In the genomic region with DNA sequence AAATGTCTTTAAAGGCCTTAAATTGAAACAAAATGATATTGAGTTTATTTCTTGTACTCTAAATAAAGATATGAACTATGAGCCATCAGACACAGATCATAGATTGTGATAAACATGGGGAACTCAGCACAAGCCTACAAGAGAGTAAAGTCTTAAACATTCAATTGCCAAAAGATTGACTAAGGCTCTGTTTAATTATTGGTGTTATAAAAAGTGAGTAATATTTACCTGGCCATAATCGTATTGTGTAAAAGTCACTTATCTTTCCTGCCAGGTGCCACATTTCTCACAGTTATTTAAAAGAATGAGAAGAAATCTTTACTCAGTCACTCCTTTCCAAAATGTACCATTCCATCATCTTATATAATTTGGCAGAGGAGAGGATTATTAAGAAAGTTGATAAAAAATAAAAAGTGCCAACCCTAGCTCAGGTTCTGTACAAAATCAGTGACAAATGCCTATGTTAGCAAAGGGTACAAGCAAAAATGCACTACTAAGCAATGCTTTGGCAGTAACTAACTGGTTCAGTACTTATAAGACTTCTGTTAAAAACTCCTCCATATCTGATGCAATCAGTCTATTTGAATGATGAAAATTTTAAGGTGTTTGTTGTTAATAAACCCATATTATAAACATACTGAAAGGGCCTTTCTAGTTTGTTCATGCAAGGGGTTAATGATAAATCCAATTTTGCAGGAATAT, we compare ENCODE assay signal across 31 cellular contexts. TPM values are rescaled to one million over a fixed set of nuclear protein-coding genes. Genes with fewer than 3 reads are reported as not detected.
"Had no signal": no experiment of that assay in that cellular context is flagged by ENCODE, and none has a peak within 500 bp of the region (broad histone marks: within the 10 kb centered on the region; RNA-seq: fewer than 3 reads in every experiment).

No MANE protein-coding gene starts in this region.

- H3K27ac Mint-ChIP-seq: activated CD4-positive, alpha-beta memory T cell treated with anti-CD3 and anti-CD28 coated beads for 36 hours; activated naive CD4-positive, alpha-beta T cell treated with anti-CD3 and anti-CD28 coated beads, Interleukin-2, amount 10 ng/mL, durations not matched to agents 7 days and 5 days; activated naive CD8-positive, alpha-beta T cell treated with anti-CD3 and anti-CD28 coated beads, Interleukin-2, amount 10 ng/mL, durations not matched to agents 7 days and 5 days; activated T-cell treated with anti-CD3 and anti-CD28 coated beads, Interleukin-2, amount 50 U/mL, for 24 hours; nephron; type B pancreatic cell had no signal

- H3K9me3 Mint-ChIP-seq: activated CD4-positive, alpha-beta memory T cell treated with anti-CD3 and anti-CD28 coated beads for 36 hours; activated naive CD4-positive, alpha-beta T cell treated with anti-CD3 and anti-CD28 coated beads, Interleukin-2, amount 10 ng/mL, durations not matched to agents 7 days and 5 days; activated naive CD8-positive, alpha-beta T cell treated with anti-CD3 and anti-CD28 coated beads, Interleukin-2, amount 10 ng/mL, durations not matched to agents 7 days and 5 days; activated T-cell treated with anti-CD3 and anti-CD28 coated beads, Interleukin-2, amount 50 U/mL, for 24 hours; nephron; type B pancreatic cell had no signal

- H3K9me3 ChIP-seq: breast epithelium, esophagus squamous epithelium, heart right ventricle, left ventricle myocardium inferior, prostate gland, uterus had no signal

- H3K36me3 Mint-ChIP-seq: activated CD4-positive, alpha-beta memory T cell treated with anti-CD3 and anti-CD28 coated beads for 36 hours; activated naive CD4-positive, alpha-beta T cell treated with anti-CD3 and anti-CD28 coated beads, Interleukin-2, amount 10 ng/mL, durations not matched to agents 7 days and 5 days; activated naive CD8-positive, alpha-beta T cell treated with anti-CD3 and anti-CD28 coated beads, Interleukin-2, amount 10 ng/mL, durations not matched to agents 7 days and 5 days; type B pancreatic cell had no signal

- H3K4me3 ChIP-seq: breast epithelium, esophagus squamous epithelium, heart right ventricle, left ventricle myocardium inferior, prostate gland, uterus had no signal

- H3K27ac ChIP-seq: breast epithelium, epithelial cell of prostate, esophagus squamous epithelium, heart right ventricle, left ventricle myocardium inferior, prostate gland, uterus, WERI-Rb-1 had no signal

- H3K36me3 ChIP-seq: breast epithelium, esophagus squamous epithelium, heart right ventricle, left ventricle myocardium inferior, prostate gland, uterus, WERI-Rb-1 had no signal

- ATAC-seq: activated CD4-positive, CD25-positive, alpha-beta regulatory T cell treated with anti-CD3 and anti-CD28 coated beads, Interleukin-2, amount 50 U/mL, for 24 hours; heart right ventricle had no signal

- H3K4me1 Mint-ChIP-seq: activated naive CD4-positive, alpha-beta T cell treated with anti-CD3 and anti-CD28 coated beads, Interleukin-2, amount 10 ng/mL, durations not matched to agents 7 days and 5 days; activated naive CD8-positive, alpha-beta T cell treated with anti-CD3 and anti-CD28 coated beads, Interleukin-2, amount 10 ng/mL, durations not matched to agents 7 days and 5 days; nephron had no signal

- DNase-seq: activated CD4-positive, alpha-beta memory T cell treated with anti-CD3 and anti-CD28 coated beads for 36 hours; activated CD4-positive, alpha-beta T cell treated with anti-CD3 and anti-CD28 coated beads for 48 hours; activated CD8-positive, alpha-beta memory T cell treated with anti-CD3 and anti-CD28 coated beads, Interleukin-2, amount 50 U/mL, for 4 hours; activated gamma-delta T cell; activated naive CD4-positive, alpha-beta T cell treated with anti-CD3 and anti-CD28 coated beads, Interleukin-2, amount 10 ng/mL, durations not matched to agents 7 days and 5 days; activated naive CD8-positive, alpha-beta T cell treated with anti-CD3 and anti-CD28 coated beads, Interleukin-2, amount 10 ng/mL, durations not matched to agents 7 days and 5 days; activated T-cell treated with anti-CD3 and anti-CD28 coated beads, Interleukin-2, amount 50 U/mL, for 24 hours; central memory CD4-positive, alpha-beta T cell; dermis blood vessel endothelial cell; effector CD8-positive, alpha-beta T cell; esophagus squamous epithelium; foreskin melanocyte; heart right ventricle; kidney glomerular epithelial cell; left ventricle myocardium inferior; retina; stimulated activated CD4-positive, alpha-beta T cell treated with anti-CD3 and anti-CD28 coated beads, Interleukin-15, amount 100 ng/mL, for 24 hours; stimulated activated naive CD4-positive, alpha-beta T cell; uterus had no signal

- H3K4me3 Mint-ChIP-seq: activated CD4-positive, alpha-beta memory T cell treated with anti-CD3 and anti-CD28 coated beads for 36 hours; activated naive CD4-positive, alpha-beta T cell treated with anti-CD3 and anti-CD28 coated beads, Interleukin-2, amount 10 ng/mL, durations not matched to agents 7 days and 5 days; activated naive CD8-positive, alpha-beta T cell treated with anti-CD3 and anti-CD28 coated beads, Interleukin-2, amount 10 ng/mL, durations not matched to agents 7 days and 5 days; activated T-cell treated with anti-CD3 and anti-CD28 coated beads, Interleukin-2, amount 50 U/mL, for 24 hours; nephron; type B pancreatic cell had no signal

- H3K27me3 ChIP-seq: uterus had no signal

- FAIRE-seq: astrocyte, endometrium, TTC549 had no signal

- H3K4me1 ChIP-seq: breast epithelium, esophagus squamous epithelium, heart right ventricle, left ventricle myocardium inferior, prostate gland, uterus had no signal

RNA-seq across cellular contexts. Expression of gene NR5A2, which starts 5.8 kb away (rescaled TPM):
- total RNA-seq: activated CD4-positive, alpha-beta memory T cell treated with anti-CD3 and anti-CD28 coated beads for 36 hours; activated CD8-positive, alpha-beta memory T cell treated with anti-CD3 and anti-CD28 coated beads for 36 hours; activated naive CD8-positive, alpha-beta T cell treated with anti-CD3 and anti-CD28 coated beads, Interleukin-2, amount 10 ng/mL, durations not matched to agents 7 days and 5 days; osteocyte had no signal
